Comparison of ENCODE assay signal across 1 cellular context in the genomic region with DNA sequence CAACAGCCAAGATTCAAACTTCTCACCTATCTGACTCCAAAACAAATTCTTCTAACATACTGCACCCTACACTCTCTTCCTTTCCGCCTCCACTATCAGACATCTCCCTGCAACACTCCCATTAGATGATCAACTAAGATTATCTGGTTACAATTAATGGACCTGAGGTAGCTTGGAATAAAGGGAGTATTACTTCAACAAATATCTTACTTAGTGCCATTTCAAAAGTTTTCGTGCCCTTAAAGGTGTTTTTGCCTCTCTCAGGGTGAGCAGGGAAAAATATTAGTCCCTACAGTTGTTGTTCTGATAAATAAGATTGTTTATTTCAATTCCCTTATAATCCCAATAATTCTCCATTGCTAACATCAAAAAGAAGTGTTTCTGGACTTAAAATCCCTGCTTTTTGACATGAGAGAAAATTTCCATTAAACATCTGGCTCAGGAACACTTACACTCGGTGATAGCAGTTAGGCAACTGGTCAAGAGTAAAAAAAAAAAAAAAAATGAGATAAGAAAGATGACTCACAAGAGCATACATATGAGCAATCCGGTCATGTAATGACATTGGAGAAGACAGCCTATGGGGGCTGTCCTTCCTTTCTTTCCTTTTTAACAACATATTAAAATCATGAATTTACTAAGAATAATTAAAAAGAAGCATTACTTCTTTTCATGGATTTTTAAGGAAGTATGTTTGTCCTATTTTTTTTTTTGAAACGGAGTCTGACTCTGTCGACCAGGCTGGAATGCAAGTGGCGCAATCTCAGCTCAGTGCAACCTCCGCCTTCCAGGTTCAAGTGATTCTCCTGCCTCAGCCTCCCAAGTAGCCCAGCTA.
TF ChIP-seq lines count a peak whose summit lies in the region.

No MANE protein-coding gene starts in this region.

TF ChIP-seq in HEK293, 187 proteins besides CTCF, POLR2A, EP300 and RAD21 (continued from another document):
- TF ChIP-seq, protein P1, sequence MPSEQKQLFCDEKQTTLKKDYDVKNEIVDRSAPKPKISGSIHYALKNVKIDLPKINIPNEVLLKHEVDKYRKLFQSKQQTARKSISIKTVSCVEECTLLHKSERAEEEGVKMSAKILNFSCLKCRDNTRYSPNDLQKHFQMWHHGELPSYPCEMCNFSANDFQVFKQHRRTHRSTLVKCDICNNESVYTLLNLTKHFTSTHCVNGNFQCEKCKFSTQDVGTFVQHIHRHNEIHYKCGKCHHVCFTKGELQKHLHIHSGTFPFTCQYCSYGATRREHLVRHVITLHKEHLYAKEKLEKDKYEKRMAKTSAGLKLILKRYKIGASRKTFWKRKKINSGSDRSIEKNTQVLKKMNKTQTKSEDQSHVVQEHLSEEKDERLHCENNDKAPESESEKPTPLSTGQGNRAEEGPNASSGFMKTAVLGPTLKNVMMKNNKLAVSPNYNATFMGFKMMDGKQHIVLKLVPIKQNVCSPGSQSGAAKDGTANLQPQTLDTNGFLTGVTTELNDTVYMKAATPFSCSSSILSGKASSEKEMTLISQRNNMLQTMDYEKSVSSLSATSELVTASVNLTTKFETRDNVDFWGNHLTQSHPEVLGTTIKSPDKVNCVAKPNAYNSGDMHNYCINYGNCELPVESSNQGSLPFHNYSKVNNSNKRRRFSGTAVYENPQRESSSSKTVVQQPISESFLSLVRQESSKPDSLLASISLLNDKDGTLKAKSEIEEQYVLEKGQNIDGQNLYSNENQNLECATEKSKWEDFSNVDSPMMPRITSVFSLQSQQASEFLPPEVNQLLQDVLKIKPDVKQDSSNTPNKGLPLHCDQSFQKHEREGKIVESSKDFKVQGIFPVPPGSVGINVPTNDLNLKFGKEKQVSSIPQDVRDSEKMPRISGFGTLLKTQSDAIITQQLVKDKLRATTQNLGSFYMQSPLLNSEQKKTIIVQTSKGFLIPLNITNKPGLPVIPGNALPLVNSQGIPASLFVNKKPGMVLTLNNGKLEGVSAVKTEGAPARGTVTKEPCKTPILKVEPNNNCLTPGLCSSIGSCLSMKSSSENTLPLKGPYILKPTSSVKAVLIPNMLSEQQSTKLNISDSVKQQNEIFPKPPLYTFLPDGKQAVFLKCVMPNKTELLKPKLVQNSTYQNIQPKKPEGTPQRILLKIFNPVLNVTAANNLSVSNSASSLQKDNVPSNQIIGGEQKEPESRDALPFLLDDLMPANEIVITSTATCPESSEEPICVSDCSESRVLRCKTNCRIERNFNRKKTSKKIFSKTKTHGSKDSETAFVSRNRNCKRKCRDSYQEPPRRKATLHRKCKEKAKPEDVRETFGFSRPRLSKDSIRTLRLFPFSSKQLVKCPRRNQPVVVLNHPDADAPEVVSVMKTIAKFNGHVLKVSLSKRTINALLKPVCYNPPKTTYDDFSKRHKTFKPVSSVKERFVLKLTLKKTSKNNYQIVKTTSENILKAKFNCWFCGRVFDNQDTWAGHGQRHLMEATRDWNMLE (tag by site-specific recombination; conservative IDR thresholded peaks at IDR 0.05; ENCODE audit: low read depth), result 0 out of 2 replicates have a peak, but pooled peaks have one; percentile 24
- TF ChIP-seq, protein P2, sequence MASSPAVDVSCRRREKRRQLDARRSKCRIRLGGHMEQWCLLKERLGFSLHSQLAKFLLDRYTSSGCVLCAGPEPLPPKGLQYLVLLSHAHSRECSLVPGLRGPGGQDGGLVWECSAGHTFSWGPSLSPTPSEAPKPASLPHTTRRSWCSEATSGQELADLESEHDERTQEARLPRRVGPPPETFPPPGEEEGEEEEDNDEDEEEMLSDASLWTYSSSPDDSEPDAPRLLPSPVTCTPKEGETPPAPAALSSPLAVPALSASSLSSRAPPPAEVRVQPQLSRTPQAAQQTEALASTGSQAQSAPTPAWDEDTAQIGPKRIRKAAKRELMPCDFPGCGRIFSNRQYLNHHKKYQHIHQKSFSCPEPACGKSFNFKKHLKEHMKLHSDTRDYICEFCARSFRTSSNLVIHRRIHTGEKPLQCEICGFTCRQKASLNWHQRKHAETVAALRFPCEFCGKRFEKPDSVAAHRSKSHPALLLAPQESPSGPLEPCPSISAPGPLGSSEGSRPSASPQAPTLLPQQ (tag by site-specific recombination; IDR thresholded peaks at IDR 0.05), result 0 out of 2 replicates have a peak, but pooled peaks have one; percentile 10
- TF ChIP-seq ZNF785 (tag by site-specific recombination; IDR thresholded peaks at IDR 0.05) (no peak), TRIM28 (IDR thresholded peaks at IDR 0.05; ENCODE audit: borderline replicate concordance, low read length) (peak; percentile 70; the same call in 1 of the 2 replicates), ZEB2 (tag by site-specific recombination; IDR thresholded peaks at IDR 0.05) (peak; percentile 76), ZNF629 (tag by site-specific recombination; IDR thresholded peaks at IDR 0.05) (peak; percentile 78), ZNF24 (tag by site-specific recombination; IDR thresholded peaks at IDR 0.05) (peak; percentile 59; the same call in 1 of the 2 replicates), ZNF366 (tag by site-specific recombination; conservative IDR thresholded peaks at IDR 0.05) (peak; percentile 68), ZNF792 (tag by site-specific recombination; IDR thresholded peaks at IDR 0.05) (no peak), ZNF707 (tag by site-specific recombination; IDR thresholded peaks at IDR 0.05) (no peak), BCL11A (tag by site-specific recombination; IDR thresholded peaks at IDR 0.05; ENCODE audit: low read depth) (peak; percentile 87; the same call in 1 of the 2 replicates), ZNF658 (tag by site-specific recombination; IDR thresholded peaks at IDR 0.05) (no peak), ZNF670 (tag by site-specific recombination; IDR thresholded peaks at IDR 0.05; ENCODE audit: low read depth) (no peak)
- TF ChIP-seq, protein P3, sequence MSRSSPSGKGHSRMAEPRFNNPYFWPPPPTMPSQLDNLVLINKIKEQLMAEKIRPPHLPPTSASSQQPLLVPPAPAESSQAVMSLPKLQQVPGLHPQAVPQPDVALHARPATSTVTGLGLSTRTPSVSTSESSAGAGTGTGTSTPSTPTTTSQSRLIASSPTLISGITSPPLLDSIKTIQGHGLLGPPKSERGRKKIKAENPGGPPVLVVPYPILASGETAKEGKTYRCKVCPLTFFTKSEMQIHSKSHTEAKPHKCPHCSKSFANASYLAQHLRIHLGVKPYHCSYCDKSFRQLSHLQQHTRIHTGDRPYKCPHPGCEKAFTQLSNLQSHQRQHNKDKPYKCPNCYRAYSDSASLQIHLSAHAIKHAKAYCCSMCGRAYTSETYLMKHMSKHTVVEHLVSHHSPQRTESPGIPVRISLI (tag by site-specific recombination; IDR thresholded peaks at IDR 0.05), result peak; percentile 84; the same call in 1 of the 2 replicates
